In the genomic region with DNA sequence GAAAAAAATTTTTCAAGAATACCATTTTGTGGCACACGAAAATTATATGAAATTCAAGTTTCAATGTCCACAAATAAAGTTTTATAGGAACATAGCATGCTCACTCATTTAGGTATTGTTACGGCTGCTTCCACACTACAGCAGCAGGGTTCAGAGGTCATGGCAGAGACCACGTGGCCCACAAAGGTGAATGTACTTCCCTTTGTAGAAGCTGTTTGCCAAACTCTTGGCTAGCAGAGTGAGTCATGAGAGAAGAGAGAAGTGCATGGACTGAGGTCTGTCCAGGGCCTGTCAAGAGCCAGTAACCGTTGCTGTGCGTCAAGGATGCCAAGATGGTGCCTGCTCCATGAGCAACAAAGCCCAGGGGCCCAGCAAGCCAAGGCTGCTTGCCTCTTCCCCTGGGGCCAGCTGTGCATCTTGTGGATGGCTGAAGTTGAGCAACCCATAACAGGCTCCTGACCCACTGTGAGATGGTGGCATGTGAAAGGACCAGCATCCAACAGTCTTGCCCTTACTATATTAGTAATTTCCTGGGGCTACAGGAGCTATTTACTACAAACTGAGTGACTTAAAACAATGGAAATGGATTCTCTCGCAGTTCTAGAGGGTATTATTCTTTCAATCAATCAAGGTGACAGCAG, we compare ENCODE assay signal across 21 cellular contexts.
DNase-seq lines count a peak whose midpoint lies in the region; ATAC-seq, FAIRE-seq and TF ChIP-seq lines count a peak whose summit lies in the region.
"Had no signal": no experiment of that assay in that cellular context is flagged by ENCODE, and none has a peak within 500 bp of the region (broad histone marks: within the 10 kb centered on the region; RNA-seq: fewer than 3 reads in every experiment).

No MANE protein-coding gene starts in this region.

- no peaks in the 10 kb centered on the region for H3K79me2 ChIP-seq in trophoblast cell (ENCODE audit: control insufficient read depth, insufficient read depth, low read length, poor library complexity)
- H3K79me2 ChIP-seq: hepatocyte had no signal

- DNase-seq in activated CD4-positive, alpha-beta T cell treated with anti-CD3 and anti-CD28 coated beads, Interleukin-2, amount 10 ng/mL, durations not matched to agents 24 days and 14 days, result no peak
- DNase-seq in activated CD4-positive, alpha-beta T cell treated with anti-CD3 and anti-CD28 coated beads, Interleukin-2, amount 50 U/mL, for 1 hour, result no peak
- DNase-seq in NOMO-1 (lab: John Stamatoyannopoulos, UW; ENCODE audit: unreplicated experiment in 2 of 2) (peak; percentile 37 to 61), bronchial epithelial cell (ENCODE audit: low read depth) (peak; percentile 10), trophoblast cell (peak; percentile 80 to 81)
- no peak for DNase-seq in stimulated activated CD4-positive, alpha-beta T cell treated with anti-CD3 and anti-CD28 coated beads, Interleukin-4, amount 100 ng/mL, for 1 hour
- DNase-seq: activated CD4-positive, alpha-beta T cell treated with anti-CD3 and anti-CD28 coated beads, Interleukin-2, amount 10 ng/mL, durations not matched to agents 7 days and 5 days; caudate nucleus; CD4-positive, alpha-beta memory T cell; kidney; midbrain; NCI-H187 treated with DMSO at 0.1 percent for 48 hours; NCI-H510A; nucleus accumbens; OCI-M1 had no signal

- H3K4me3 ChIP-seq in bronchial epithelial cell (ENCODE audit: low read depth, low read length) (no peak overlapping the region), trophoblast cell (ENCODE audit: low read depth, low read length) (no peak overlapping the region)
- H3K4me3 ChIP-seq: hepatocyte had no signal

- no peak overlapping the region for H2BK5ac ChIP-seq in trophoblast cell (ENCODE audit: low read depth, low read length, poor library complexity)

- no peak overlapping the region for H3K4me2 ChIP-seq in trophoblast cell (ENCODE audit: low read length)
- H3K4me2 ChIP-seq: hepatocyte had no signal

- no peak overlapping the region for H3K14ac ChIP-seq in trophoblast cell (ENCODE audit: low read length)

- no peak overlapping the region for H3K9ac ChIP-seq in trophoblast cell (ENCODE audit: low read length)

- ATAC-seq in GM21390 (IDR thresholded peaks at IDR 0.05; ENCODE audit: unreplicated experiment), result no peak
- ATAC-seq in GM21529 (IDR thresholded peaks at IDR 0.05; ENCODE audit: unreplicated experiment), result no peak

- no CpG with 5 or more reads among the region's 6 CpGs for WGBS in trophoblast cell (ENCODE audit: extremely low coverage, insufficient coverage, insufficient read length)

- H3K36me3 ChIP-seq in bronchial epithelial cell (ENCODE audit: control insufficient read depth, insufficient read depth, low read length) (no peaks in the 10 kb centered on the region), trophoblast cell (ENCODE audit: control insufficient read depth in 1 of 2, insufficient read depth in 2 of 2, low read length in 2 of 2) (no peaks in the 10 kb centered on the region)

- no peak overlapping the region for H3K23ac ChIP-seq in trophoblast cell (ENCODE audit: low read length)

- H3K27ac Mint-ChIP-seq in activated CD4-positive, alpha-beta T cell treated with anti-CD3 and anti-CD28 coated beads, Interleukin-2, amount 10 ng/mL, durations not matched to agents 24 days and 14 days, result peak overlapping the region; percentile 25
- H3K27ac Mint-ChIP-seq: activated CD4-positive, alpha-beta T cell treated with anti-CD3 and anti-CD28 coated beads, Interleukin-2, amount 10 ng/mL, durations not matched to agents 7 days and 5 days; activated T-helper 1 cell treated with anti-CD3 and anti-CD28 coated beads, Interleukin-12 subunit alpha, Interleukin-12 subunit beta, Interleukin-2, Interleukin-4 antibody, amounts not matched to agents 30 ng/mL and 10 ng/mL and 1 ng/mL, durations not matched to agents 14 hours and 24 hours and 36 hours had no signal

- H2BK12ac ChIP-seq in trophoblast cell (ENCODE audit: low read length), result no peak overlapping the region

- H4K91ac ChIP-seq in trophoblast cell (ENCODE audit: low read depth, low read length), result no peak overlapping the region

- H3K9me3 ChIP-seq in trophoblast cell (ENCODE audit: insufficient read depth, low read depth, low read length), result peaks cover 5% of the 10 kb centered on the region

- no peak overlapping the region for H3K4me3 Mint-ChIP-seq in activated CD4-positive, alpha-beta T cell treated with anti-CD3 and anti-CD28 coated beads, Interleukin-2, amount 10 ng/mL, durations not matched to agents 24 days and 14 days
- H3K4me3 Mint-ChIP-seq: activated CD4-positive, alpha-beta T cell treated with anti-CD3 and anti-CD28 coated beads, Interleukin-2, amount 10 ng/mL, durations not matched to agents 7 days and 5 days; activated T-helper 1 cell treated with anti-CD3 and anti-CD28 coated beads, Interleukin-12 subunit alpha, Interleukin-12 subunit beta, Interleukin-2, Interleukin-4 antibody, amounts not matched to agents 30 ng/mL and 10 ng/mL and 1 ng/mL, durations not matched to agents 14 hours and 24 hours and 36 hours; CD4-positive, alpha-beta memory T cell had no signal

- no peak overlapping the region for H3K27ac ChIP-seq in trophoblast cell (ENCODE audit: low read depth, low read length)
- H3K27ac ChIP-seq: hepatocyte had no signal

- peaks cover 10 to 11% of the 10 kb centered on the region in 2 experiments for H3K4me1 ChIP-seq in trophoblast cell (ENCODE audit: control insufficient read depth in 1 of 2, insufficient read depth in 2 of 2, low read length in 2 of 2)

- H3K9me3 Mint-ChIP-seq in activated CD4-positive, alpha-beta T cell treated with anti-CD3 and anti-CD28 coated beads, Interleukin-2, amount 10 ng/mL, durations not matched to agents 24 days and 14 days, result peaks cover 15% of the 10 kb centered on the region
- H3K9me3 Mint-ChIP-seq: CD4-positive, alpha-beta memory T cell had no signal

- H2AFZ ChIP-seq in trophoblast cell (ENCODE audit: insufficient read depth, low read length, poor library complexity), result no peak overlapping the region
- H2AFZ ChIP-seq: hepatocyte had no signal

- no peaks in the 10 kb centered on the region for H3K27me3 ChIP-seq in bronchial epithelial cell (ENCODE audit: control insufficient read depth, insufficient read depth, low read length)
- H3K27me3 ChIP-seq in trophoblast cell (ENCODE audit: insufficient read depth, low read length), result no peaks in the 10 kb centered on the region
- H3K27me3 ChIP-seq: hepatocyte had no signal

- intact Hi-C loops in activated CD4-positive, alpha-beta T cell treated with anti-CD3 and anti-CD28 coated beads, Interleukin-2, amount 10 ng/mL, durations not matched to agents 24 days and 14 days (cut with micrococcal nuclease), result no loop called here

- H2BK120ac ChIP-seq in trophoblast cell (ENCODE audit: insufficient read depth, low read length, poor library complexity), result no peak overlapping the region

- H2AK5ac ChIP-seq in trophoblast cell (ENCODE audit: low read length), result no peak overlapping the region

- H4K8ac ChIP-seq in trophoblast cell (ENCODE audit: low read depth, low read length), result no peak overlapping the region

- no peak for TF ChIP-seq CTCF in bronchial epithelial cell (IDR thresholded peaks at IDR 0.05; ENCODE audit: insufficient read depth, low read length, severe bottlenecking)

- no peak for FAIRE-seq in bronchial epithelial cell (lab: Jason Lieb, UNC)
- FAIRE-seq: HTR-8/SVneo, kidney, urothelium cell line had no signal

- peaks cover 2% of the 10 kb centered on the region for H3K79me1 ChIP-seq in trophoblast cell (ENCODE audit: low read length)

- no peak overlapping the region for H3K4ac ChIP-seq in trophoblast cell (ENCODE audit: low read depth, low read length)

- peaks cover 64% of the 10 kb centered on the region for H3K4me1 Mint-ChIP-seq in activated CD4-positive, alpha-beta T cell treated with anti-CD3 and anti-CD28 coated beads, Interleukin-2, amount 10 ng/mL, durations not matched to agents 24 days and 14 days

- no peak overlapping the region for H3K18ac ChIP-seq in trophoblast cell (ENCODE audit: low read length)

- no peaks in the 10 kb centered on the region for H3K27me3 Mint-ChIP-seq in activated CD4-positive, alpha-beta T cell treated with anti-CD3 and anti-CD28 coated beads, Interleukin-2, amount 10 ng/mL, durations not matched to agents 24 days and 14 days
- H3K27me3 Mint-ChIP-seq: activated CD4-positive, alpha-beta T cell treated with anti-CD3 and anti-CD28 coated beads, Interleukin-2, amount 10 ng/mL, durations not matched to agents 7 days and 5 days; CD4-positive, alpha-beta memory T cell had no signal

- no peak overlapping the region for H4K12ac ChIP-seq in trophoblast cell (ENCODE audit: low read depth, low read length)

- peaks cover 16% of the 10 kb centered on the region for H3K36me3 Mint-ChIP-seq in activated CD4-positive, alpha-beta T cell treated with anti-CD3 and anti-CD28 coated beads, Interleukin-2, amount 10 ng/mL, durations not matched to agents 24 days and 14 days (ENCODE audit: low read depth)
- H3K36me3 Mint-ChIP-seq: CD4-positive, alpha-beta memory T cell had no signal

Comparison
In these comparisons a context has a peak if more than half of its experiments do, and no peak if none do; other contexts are left out.
1. DNase-seq: peak in NOMO-1 (2 of 2), bronchial epithelial cell (single experiment) and trophoblast cell (2 of 2); none in activated CD4-positive, alpha-beta T cell treated with anti-CD3 and anti-CD28 coated beads, Interleukin-2, amount 10 ng/mL, durations not matched to agents 24 days and 14 days (single experiment), activated CD4-positive, alpha-beta T cell treated with anti-CD3 and anti-CD28 coated beads, Interleukin-2, amount 50 U/mL, for 1 hour (single experiment) and stimulated activated CD4-positive, alpha-beta T cell treated with anti-CD3 and anti-CD28 coated beads, Interleukin-4, amount 100 ng/mL, for 1 hour (single experiment).